Comparison of ENCODE assay signal across 8 cellular contexts in the genomic region with DNA sequence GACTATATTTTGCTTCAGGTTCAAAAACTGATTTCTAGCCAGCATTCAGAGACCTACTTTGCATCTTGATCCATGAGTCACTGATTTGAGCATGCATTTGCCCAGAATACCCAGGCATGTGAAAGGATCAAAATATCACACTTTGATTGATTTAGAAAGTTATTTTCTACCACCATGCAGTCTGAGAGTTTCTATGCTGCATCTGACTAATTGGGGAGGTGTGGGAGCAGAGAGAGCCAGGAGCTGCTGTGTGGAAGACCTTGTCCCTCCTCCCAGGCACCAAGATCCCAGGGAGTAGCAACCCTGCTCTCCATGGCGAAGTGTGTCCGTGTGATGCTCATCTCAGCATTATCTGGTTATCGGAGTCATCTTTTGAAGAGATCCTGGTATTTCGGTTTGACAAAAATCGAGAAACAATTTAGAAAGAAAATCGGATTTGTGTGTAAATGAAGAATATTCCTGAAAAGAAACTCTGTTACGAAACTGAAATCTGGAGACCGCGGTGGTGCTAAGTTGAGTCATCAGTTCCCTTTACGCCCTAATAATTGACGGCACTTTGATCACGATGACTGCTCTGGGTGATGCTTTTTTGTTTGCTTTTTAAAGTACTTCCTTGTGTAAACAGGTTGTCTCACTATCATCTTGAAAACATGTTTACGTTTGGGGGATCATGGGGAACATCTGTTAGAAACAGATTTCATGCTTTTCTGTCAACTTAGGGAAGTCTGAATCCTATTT.
A peak's percentile ranks its signal among the peaks of the same experiment; 100 is the strongest.
DNase-seq lines count a peak whose midpoint lies in the region; ATAC-seq and TF ChIP-seq lines count a peak whose summit lies in the region.

No MANE protein-coding gene starts in this region.

- H3K4me1 ChIP-seq in mesendoderm (ENCODE audit: control insufficient read depth, low read depth, low read length), result no peaks in the 10 kb centered on the region

- H3K27ac ChIP-seq in mesendoderm (ENCODE audit: low read depth, low read length), result no peak overlapping the region

- CTCF ChIA-PET in activated B cell treated with CpG ODN at 0.5 μM for 24 hours (lab: Charles Lee), result no interaction called here

- H2BK15ac ChIP-seq in mesendoderm (replicated peaks; ENCODE audit: low read depth), result no peak overlapping the region

- H3K4me2 ChIP-seq in mesendoderm (ENCODE audit: low read length), result no peak overlapping the region

- POLR2A ChIA-PET in activated B cell treated with CpG ODN at 0.5 μM for 24 hours (lab: Charles Lee), result interaction anchor here (1.2 to 2.8 kb wide), 3 partner anchors 19 to 113 kb away, joined by 3 to 10 read pairs (median 4); no protein-coding TSS in a partner anchor

- no peaks in the 10 kb centered on the region for H3K79me2 ChIP-seq in mesendoderm (ENCODE audit: control insufficient read depth, insufficient read depth, low read length)

- H2AK5ac ChIP-seq in mesendoderm (ENCODE audit: low read length), result no peak overlapping the region

- no peaks in the 10 kb centered on the region for H3K79me1 ChIP-seq in mesendoderm (ENCODE audit: low read length)

- no peak overlapping the region for H3K9ac ChIP-seq in mesendoderm (ENCODE audit: low read length)

- H3K4me3 Mint-ChIP-seq in activated B cell treated with CpG ODN at 0.5 μM for 24 hours (peak overlapping the region; percentile 78), immature natural killer cell (peak overlapping the region in 1 of 5 donors; percentile 58)

- no peak overlapping the region for H3K4ac ChIP-seq in mesendoderm (ENCODE audit: low read depth, low read length)

- no peaks in the 10 kb centered on the region for H3K36me3 ChIP-seq in mesendoderm (ENCODE audit: control insufficient read depth, insufficient read depth, low read length)

- DNase-seq in stimulated activated naive CD4-positive, alpha-beta T cell treated with Interleukin-2 at 50 U/mL for 16 hours (lab: John Stamatoyannopoulos, UW), result peak; percentile 48
- DNase-seq in stimulated activated naive CD4-positive, alpha-beta T cell (lab: John Stamatoyannopoulos, UW), result no peak
- DNase-seq in activated B cell treated with CpG ODN at 0.5 μM for 24 hours (no peak), retinal pigment epithelial cell (ENCODE audit: low read depth) (peak; percentile 67), immature natural killer cell (no peak), mesendoderm (no peak), NCI-H524 treated with DMSO at 0.1 percent for 48 hours (lab: John Stamatoyannopoulos, UW) (no peak)

- ATAC-seq in HG03064 (IDR thresholded peaks at IDR 0.05; ENCODE audit: low read depth, unreplicated experiment), result peak; percentile 82
- ATAC-seq in activated B cell treated with CpG ODN at 0.5 μM for 24 hours (ENCODE audit: low read depth), result peak; percentile 47

- H3K4me1 Mint-ChIP-seq in activated B cell treated with CpG ODN at 0.5 μM for 24 hours (peaks cover 97% of the 10 kb centered on the region), immature natural killer cell (peaks cover 7 to 12% of the 10 kb centered on the region in 2 donors)

- H3K36me3 Mint-ChIP-seq in activated B cell treated with CpG ODN at 0.5 μM for 24 hours (ENCODE audit: low read depth) (peaks cover 18% of the 10 kb centered on the region), immature natural killer cell (peaks cover 0 to 10% (median 0%) of the 10 kb centered on the region in 3 donors)

- no peaks in the 10 kb centered on the region for H3K9me3 Mint-ChIP-seq in activated B cell treated with CpG ODN at 0.5 μM for 24 hours
- H3K9me3 Mint-ChIP-seq in immature natural killer cell, result no peaks in the 10 kb centered on the region

- no peak for TF ChIP-seq CTCF in activated B cell treated with CpG ODN at 0.5 μM for 24 hours (IDR thresholded peaks at IDR 0.05)
- no peak for TF ChIP-seq CTCF in retinal pigment epithelial cell (conservative IDR thresholded peaks at IDR 0.05; ENCODE audit: low read depth, low read length)

- no peak overlapping the region for H4K5ac ChIP-seq in mesendoderm (ENCODE audit: low read length)

- H3K4me3 ChIP-seq in retinal pigment epithelial cell (ENCODE audit: low read length) (no peak overlapping the region), mesendoderm (ENCODE audit: low read length) (no peak overlapping the region)

- H3K18ac ChIP-seq in mesendoderm (ENCODE audit: low read length), result no peak overlapping the region

- H2BK5ac ChIP-seq in mesendoderm (ENCODE audit: low read length), result no peak overlapping the region

- H3K27me3 ChIP-seq in mesendoderm (ENCODE audit: insufficient read depth, low read length, poor library complexity), result no peaks in the 10 kb centered on the region

- H3K27ac Mint-ChIP-seq in activated B cell treated with CpG ODN at 0.5 μM for 24 hours (peak overlapping the region; percentile 74), immature natural killer cell (peak overlapping the region in 1 of 6 donors; percentile 45)

- intact Hi-C loops in activated B cell treated with CpG ODN at 0.5 μM for 24 hours (cut with micrococcal nuclease), result loop anchor here (1.0 kb wide), 3 partner anchors 19 to 181 kb away; no protein-coding TSS in a partner anchor

- WGBS in mesendoderm (ENCODE audit: extremely low coverage, insufficient coverage, low lambda C conversion rate), result no CpG with 5 or more reads among the region's 13 CpGs

- H3K56ac ChIP-seq in mesendoderm (ENCODE audit: low read length), result no peak overlapping the region

- H3K27me3 Mint-ChIP-seq in activated B cell treated with CpG ODN at 0.5 μM for 24 hours (no peaks in the 10 kb centered on the region), immature natural killer cell (ENCODE audit: low read depth in 3 of 3) (peaks cover 3 to 10% (median 7%) of the 10 kb centered on the region in 3 donors)

- no peak overlapping the region for H2BK120ac ChIP-seq in mesendoderm (ENCODE audit: low read depth, low read length)

- H4K8ac ChIP-seq in mesendoderm (ENCODE audit: low read depth, low read length), result no peak overlapping the region

- no peak overlapping the region for H3K23ac ChIP-seq in mesendoderm (ENCODE audit: low read length)

Comparison
In these comparisons a context has a peak if more than half of its experiments do, and no peak if none do; other contexts are left out.
1. DNase-seq: peak in stimulated activated naive CD4-positive, alpha-beta T cell treated with Interleukin-2 at 50 U/mL for 16 hours (single experiment) and retinal pigment epithelial cell (single experiment); none in stimulated activated naive CD4-positive, alpha-beta T cell (0 of 6), activated B cell treated with CpG ODN at 0.5 μM for 24 hours (single experiment), immature natural killer cell (0 of 3), mesendoderm (single experiment) and NCI-H524 treated with DMSO at 0.1 percent for 48 hours (single experiment).